In genomic region chr11:134521452-134522289, GRCh38 we compare ENCODE assay signal across 16 cellular contexts.
"Had no signal": no experiment of that assay in that cellular context is flagged by ENCODE, and none has a peak within 500 bp of the region (broad histone marks: within the 10 kb centered on the region; RNA-seq: fewer than 3 reads in every experiment).

No MANE protein-coding gene starts in this region.

- H3K4me1 ChIP-seq: esophagus squamous epithelium, parathyroid adenoma had no signal

- H3K4me3 ChIP-seq: esophagus squamous epithelium had no signal

- DNase-seq: activated CD4-positive, alpha-beta T cell treated with anti-CD3 and anti-CD28 coated beads for 4 hours; activated CD8-positive, alpha-beta memory T cell treated with anti-CD3 and anti-CD28 coated beads, Interleukin-2, amount 50 U/mL, for 4 hours; activated CD8-positive, alpha-beta T cell treated with anti-CD3 and anti-CD28 coated beads, Interleukin-2, amount 10 ng/mL, durations not matched to agents 7 days and 5 days; activated effector memory CD4-positive, alpha-beta T cell treated with anti-CD3 and anti-CD28 coated beads, Interleukin-2, amount 50 U/mL, for 16 hours; activated T-cell treated with anti-CD3 and anti-CD28 coated beads, Interleukin-2, amount 50 U/mL, for 48 hours; effector CD8-positive, alpha-beta T cell; esophagus squamous epithelium; stimulated activated CD4-positive, alpha-beta T cell treated with anti-CD3 and anti-CD28 coated beads, Interleukin-15, amount 100 ng/mL, for 24 hours; stimulated activated CD4-positive, alpha-beta T cell treated with anti-CD3 and anti-CD28 coated beads, Interleukin-4, amount 100 ng/mL, for 1 hour; stimulated activated naive CD4-positive, alpha-beta T cell; T-helper 17 cell; trophoblast cell had no signal

- H2AFZ ChIP-seq: parathyroid adenoma had no signal

- H3K36me3 Mint-ChIP-seq: activated naive CD4-positive, alpha-beta T cell treated with anti-CD3 and anti-CD28 coated beads, Interleukin-2, amount 50 U/mL, for 72 hours had no signal

- H3K79me2 ChIP-seq: parathyroid adenoma had no signal

- H3K27ac ChIP-seq: esophagus squamous epithelium, parathyroid adenoma had no signal

- H3K9ac ChIP-seq: parathyroid adenoma had no signal

- H3K9me3 ChIP-seq: esophagus squamous epithelium had no signal

- H3K4me3 Mint-ChIP-seq: activated CD8-positive, alpha-beta T cell treated with anti-CD3 and anti-CD28 coated beads, Interleukin-2, amount 10 ng/mL, durations not matched to agents 7 days and 5 days; central memory CD8-positive, alpha-beta T cell; T-helper 17 cell had no signal

- H3K36me3 ChIP-seq: esophagus squamous epithelium had no signal

- H3K9me3 Mint-ChIP-seq: central memory CD8-positive, alpha-beta T cell had no signal

- H3K4me1 Mint-ChIP-seq: central memory CD8-positive, alpha-beta T cell; T-helper 17 cell had no signal

- FAIRE-seq: endothelial cell of umbilical vein had no signal

- H3K27ac Mint-ChIP-seq: activated CD8-positive, alpha-beta T cell treated with anti-CD3 and anti-CD28 coated beads, Interleukin-2, amount 10 ng/mL, durations not matched to agents 7 days and 5 days; activated naive CD4-positive, alpha-beta T cell treated with anti-CD3 and anti-CD28 coated beads, Interleukin-2, amount 50 U/mL, for 72 hours; T-helper 17 cell had no signal

- ATAC-seq: activated CD8-positive, alpha-beta T cell treated with anti-CD3 and anti-CD28 coated beads, Interleukin-2, amount 10 ng/mL, durations not matched to agents 7 days and 5 days; activated naive CD4-positive, alpha-beta T cell treated with anti-CD3 and anti-CD28 coated beads, Interleukin-2, amount 50 U/mL, for 72 hours; T-helper 17 cell had no signal
